9 cellular contexts compared by ENCODE assay signal in genomic region chr14:89618309-89618708, GRCh38.
DNase-seq lines count a peak whose midpoint lies in the region; ATAC-seq and TF ChIP-seq lines count a peak whose summit lies in the region.
"Had no signal": no experiment of that assay in that cellular context is flagged by ENCODE, and none has a peak within 500 bp of the region (broad histone marks: within the 10 kb centered on the region; RNA-seq: fewer than 3 reads in every experiment).

No MANE protein-coding gene starts in this region.

- H3K4me3 Mint-ChIP-seq in CD4-positive, alpha-beta T cell, result peak overlapping the region; percentile 95
- peak overlapping the region; percentile 77 for H3K4me3 Mint-ChIP-seq in MCF 10A (ENCODE audit: unreplicated experiment)

- no peak for TF ChIP-seq CTCF in CD4-positive, alpha-beta T cell (IDR thresholded peaks at IDR 0.05)
- TF ChIP-seq CTCF in MCF 10A (IDR thresholded peaks at IDR 0.05; ENCODE audit: unreplicated experiment) (no peak), stomach (IDR thresholded peaks at IDR 0.05) (no peak)

- no peak for TF ChIP-seq EP300 in stomach (IDR thresholded peaks at IDR 0.05)

- no peaks in the 10 kb centered on the region for H3K27me3 ChIP-seq in CD4-positive, alpha-beta T cell (ENCODE audit: control insufficient read depth, insufficient read depth, low read length)
- no peaks in the 10 kb centered on the region for H3K27me3 ChIP-seq in stomach

- H3K36me3 ChIP-seq in stomach, result no peaks in the 10 kb centered on the region

- no peak for ATAC-seq in CD4-positive, alpha-beta T cell (ENCODE audit: poor library complexity)
- no peak for ATAC-seq in GM21737 (IDR thresholded peaks at IDR 0.05; ENCODE audit: unreplicated experiment)
- no peak for ATAC-seq in HG02588 (IDR thresholded peaks at IDR 0.05; ENCODE audit: unreplicated experiment)
- ATAC-seq in HG02623 (IDR thresholded peaks at IDR 0.05; ENCODE audit: unreplicated experiment), result no peak

- no peaks in the 10 kb centered on the region for H3K27me3 Mint-ChIP-seq in CD4-positive, alpha-beta T cell
- H3K27me3 Mint-ChIP-seq in MCF 10A (ENCODE audit: insufficient read depth, unreplicated experiment), result no peaks in the 10 kb centered on the region

- peaks cover 16 to 57% (median 35%) of the 10 kb centered on the region in 4 donors for H3K4me1 ChIP-seq in stomach

- H3K36me3 Mint-ChIP-seq in CD4-positive, alpha-beta T cell (ENCODE audit: low read depth), result peaks cover 39% of the 10 kb centered on the region
- H3K36me3 Mint-ChIP-seq in MCF 10A (ENCODE audit: insufficient read depth, unreplicated experiment), result no peaks in the 10 kb centered on the region

- peak overlapping the region; percentile 65 to 79 (median 73) for H3K4me3 ChIP-seq in stomach
- H3K4me3 ChIP-seq: K562 had no signal

- intact Hi-C loops in CD4-positive, alpha-beta T cell (cut with DNase I, micrococcal nuclease), result loop anchor here (2.0 to 5.0 kb wide), 5 partner anchors 82 to 201 kb away; partner anchors contain the start of gene FOXN3 (in 2 of the 2)
- intact Hi-C loops in MCF 10A (cut with micrococcal nuclease) (loop anchor here (2.0 to 5.0 kb wide), 2 partner anchors 111 to 202 kb away; partner anchors contain the start of gene FOXN3), stomach (cut with DNase I; ENCODE audit: low total_unique reads) (no loop called here)

- peak overlapping the region; percentile 62 for H3K27ac ChIP-seq in CD4-positive, alpha-beta T cell (ENCODE audit: low read depth, low read length)
- peak overlapping the region in 4 of 5 donors; percentile 83 to 92 (median 88) for H3K27ac ChIP-seq in stomach

- CTCF ChIA-PET in CD4-positive, alpha-beta T cell (lab: Charles Lee), result interaction anchor here (0.9 to 3.0 kb wide), 3 partner anchors 23 to 103 kb away, joined by 3 to 11 read pairs (median 5); no protein-coding TSS in a partner anchor
- CTCF ChIA-PET in MCF 10A (lab: Yijun Ruan, JAX), result interaction anchor here (0.5 to 0.6 kb wide), 2 partner anchors 236 to 440 kb away, joined by 3 to 4 read pairs; no protein-coding TSS in a partner anchor

- no peaks in the 10 kb centered on the region for H3K9me3 ChIP-seq in CD4-positive, alpha-beta T cell (ENCODE audit: control insufficient read depth, low read length)
- no peaks in the 10 kb centered on the region for H3K9me3 ChIP-seq in stomach

- POLR2A ChIA-PET in CD4-positive, alpha-beta T cell (lab: Charles Lee), result interaction anchor here (1.0 to 3.8 kb wide), 12 partner anchors 9 to 188 kb away, joined by 3 to 71 read pairs (median 6); no protein-coding TSS in a partner anchor
- POLR2A ChIA-PET in MCF 10A (lab: Yijun Ruan, JAX), result interaction anchor here (0.7 to 3.0 kb wide), 8 partner anchors 19 to 210 kb away, joined by 3 to 18 read pairs (median 4); no protein-coding TSS in a partner anchor

- DNase-seq in CD4-positive, alpha-beta T cell, result no peak
- DNase-seq in KG1 (lab: John Stamatoyannopoulos, UW) (peak; percentile 48), MCF 10A (ENCODE audit: unreplicated experiment) (peak; percentile 12), kidney tubule cell (ENCODE audit: low spot score) (peak; percentile 39), stomach (no peak)

- BruUV-seq in MCF 10A (replicated peaks; lab: Mats Ljungman, UMichigan), result no TSS peak

- peaks cover 76% of the 10 kb centered on the region for H3K4me1 Mint-ChIP-seq in CD4-positive, alpha-beta T cell (ENCODE audit: low read depth)
- H3K4me1 Mint-ChIP-seq in MCF 10A (ENCODE audit: insufficient read depth, unreplicated experiment), result peaks cover 7% of the 10 kb centered on the region

- H3K9me3 Mint-ChIP-seq in CD4-positive, alpha-beta T cell, result no peaks in the 10 kb centered on the region
- no peaks in the 10 kb centered on the region for H3K9me3 Mint-ChIP-seq in MCF 10A (ENCODE audit: unreplicated experiment)

- 0 to 1% (median 0%) methylated on average over 7 of the region's 7 CpGs for WGBS in stomach, 5 donors

- peak overlapping the region; percentile 99 for H3K27ac Mint-ChIP-seq in CD4-positive, alpha-beta T cell
- H3K27ac Mint-ChIP-seq in MCF 10A (ENCODE audit: low read depth, unreplicated experiment), result peak overlapping the region; percentile 39

- TF ChIP-seq POLR2A in stomach (IDR thresholded peaks at IDR 0.05), result no peak

Comparison
In these comparisons a context has a peak if more than half of its experiments do, and no peak if none do; other contexts are left out.
1. DNase-seq: peak in KG1 (single experiment), MCF 10A (single experiment) and kidney tubule cell (single experiment); none in CD4-positive, alpha-beta T cell (0 of 10) and stomach (single experiment).